28 cellular contexts compared by ENCODE assay signal in the genomic region with DNA sequence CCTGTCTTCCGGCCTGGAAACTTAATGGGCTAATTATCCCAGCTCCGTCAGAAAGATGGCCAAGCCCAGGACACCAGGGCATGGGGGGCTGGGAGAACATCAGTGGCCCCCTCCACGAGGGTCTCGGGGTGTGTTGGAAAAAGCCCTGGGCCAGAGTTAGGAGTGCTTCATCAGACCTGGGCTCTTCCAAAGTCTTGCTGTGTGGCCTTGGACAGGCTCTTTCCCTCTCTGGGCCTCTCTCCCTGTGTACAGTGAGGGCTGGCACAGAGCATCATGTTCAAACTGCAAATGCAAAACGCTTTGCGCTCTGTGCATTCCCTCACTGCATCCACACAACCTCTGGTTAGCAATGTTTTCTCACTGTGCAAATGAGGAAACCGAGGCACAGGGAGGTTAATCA. TPM values are rescaled to one million over a fixed set of nuclear protein-coding genes. Genes with fewer than 3 reads are reported as not detected.
DNase-seq lines count a peak whose midpoint lies in the region; ATAC-seq, FAIRE-seq and TF ChIP-seq lines count a peak whose summit lies in the region.
"Had no signal": no experiment of that assay in that cellular context is flagged by ENCODE, and none has a peak within 500 bp of the region (broad histone marks: within the 10 kb centered on the region; RNA-seq: fewer than 3 reads in every experiment).

No MANE protein-coding gene starts in this region.

- peak overlapping the region; percentile 88 for H2BK120ac ChIP-seq in neuronal stem cell (ENCODE audit: low read depth, low read length)

- H3K4me3 ChIP-seq in HEK293 (ENCODE audit: low read depth, low read length) = no peak overlapping the region
- no peak overlapping the region for H3K4me3 ChIP-seq in K562
- no peak overlapping the region for H3K4me3 ChIP-seq in neuronal stem cell (ENCODE audit: low read length in 2 of 2)
- H3K4me3 ChIP-seq: BLaER1, GM12878 had no signal

- H2BK15ac ChIP-seq in neuronal stem cell (ENCODE audit: low read length) = peak overlapping the region; percentile 77

- CTCF ChIA-PET in HEK293 (lab: Yijun Ruan, JAX) (no interaction called here), K562 (lab: Yijun Ruan, JAX; ENCODE audit: low intra/inter-chr PET ratio) (no interaction called here)

- no peaks in the 10 kb centered on the region for H3K79me1 ChIP-seq in neuronal stem cell (ENCODE audit: low read depth, low read length)

- H3K4me2 ChIP-seq in K562 (ENCODE audit: insufficient read depth, low read length) = no peak overlapping the region
- H3K4me2 ChIP-seq in neuronal stem cell (ENCODE audit: insufficient read depth, low read length, poor library complexity, severe bottlenecking) = no peak overlapping the region
- H3K4me2 ChIP-seq: BLaER1 had no signal

- H3K4me1 ChIP-seq in HEK293 (ENCODE audit: control insufficient read depth, insufficient read depth, low read length) (no peaks in the 10 kb centered on the region), K562 (replicated peaks in 1 of 2; ENCODE audit: control insufficient read depth in 2 of 2, insufficient read depth in 2 of 2, low read length in 2 of 2) (peaks cover 0 to 11% of the 10 kb centered on the region in 2 experiments; a peak in 1 of 5 replicates), neuronal stem cell (ENCODE audit: control insufficient read depth in 2 of 2, insufficient read depth in 1 of 2, low read depth in 1 of 2, low read length in 2 of 2) (peaks cover 0 to 12% of the 10 kb centered on the region in 2 donors)

- WGBS in K562 (ENCODE audit: insufficient coverage, low coverage, missing lambda C conversion rate) = 28% methylated on average over 6 of the region's 7 CpGs
- WGBS in neuronal stem cell (ENCODE audit: extremely low coverage in 2 of 2, insufficient read length in 2 of 2, insufficient replicate concordance in 1 of 2), 2 donors = no CpG with 5 or more reads among the region's 7 CpGs

- H3K9ac ChIP-seq in K562 (ENCODE audit: insufficient read depth in 1 of 2, low read depth in 2 of 2, low read length in 2 of 2) (no peak overlapping the region), neuronal stem cell (ENCODE audit: low read depth, low read length, poor library complexity) (no peak overlapping the region)
- H3K9ac ChIP-seq: BLaER1 had no signal

- in situ Hi-C loops in K562 (cut with MboI) = no loop called here

- H3K14ac ChIP-seq in neuronal stem cell (ENCODE audit: low read length) = no peak overlapping the region

- TF ChIP-seq CTCF in HEK293 (tag by site-specific recombination; IDR thresholded peaks at IDR 0.05) = no peak
- TF ChIP-seq CTCF in K562 (IDR thresholded peaks at IDR 0.05 in 2 of 3, conservative IDR thresholded peaks at IDR 0.05 in 1 of 3; ENCODE audit: insufficient read depth in 2 of 3, low read depth in 1 of 3, low read length in 3 of 3) = no peak

- H2BK5ac ChIP-seq in neuronal stem cell (ENCODE audit: low read length) = no peak overlapping the region

- DNase-seq in K562 (ENCODE audit: extremely low read depth in 1 of 4, low spot score in 3 of 4) (no peak), left lobe of liver (ENCODE audit: low spot score) (no peak), neuronal stem cell (ENCODE audit: low spot score) (no peak), dermis blood vessel endothelial cell (no peak), SW480 (ENCODE audit: low spot score) (no peak)
- DNase-seq: 8988T; ACHN; BE2C; C1 segment of cervical spinal cord; CD4-positive, alpha-beta memory T cell; CD4-positive, CD25-positive, alpha-beta regulatory T cell; CD8-positive, alpha-beta memory T cell; COR-L47; DMS 273 treated with DMSO at 0.1 percent for 48 hours; DMS153; DMS53; DMS79; DND-41; EL; GDM1 had no signal

- intact Hi-C loops in K562 (cut with micrococcal nuclease) = no loop called here

- H3K9me3 ChIP-seq in HEK293 (ENCODE audit: control insufficient read depth, insufficient read depth, low read depth, low read length) = no peaks in the 10 kb centered on the region
- H3K9me3 ChIP-seq in K562 (replicated peaks; ENCODE audit: control insufficient read depth, insufficient read depth, low read depth, low read length) = peaks cover 8% of the 10 kb centered on the region
- H3K9me3 ChIP-seq in neuronal stem cell (replicated peaks in 1 of 2; ENCODE audit: control insufficient read depth in 2 of 2, insufficient read depth in 1 of 2, low read depth in 1 of 2, low read length in 2 of 2) = peaks cover 6 to 9% of the 10 kb centered on the region in 2 donors

- BruUV-seq in K562 (replicated peaks; lab: Mats Ljungman, UMichigan) = no TSS peak

- no peak for TF ChIP-seq EP300 in K562 (IDR thresholded peaks at IDR 0.05; ENCODE audit: low read length)

- no peak overlapping the region for H2BK12ac ChIP-seq in neuronal stem cell (ENCODE audit: low read length)

- no peak overlapping the region for H4K91ac ChIP-seq in neuronal stem cell (ENCODE audit: low read depth, low read length, poor library complexity)

- H3K27ac ChIP-seq in HEK293 (ENCODE audit: extremely low read depth, low read depth, low read length) = no peak overlapping the region
- H3K27ac ChIP-seq in K562 (ENCODE audit: extremely low read depth, low read depth, low read length) = no peak overlapping the region
- H3K27ac ChIP-seq in neuronal stem cell (replicated peaks; ENCODE audit: low read length) = no peak overlapping the region
- H3K27ac ChIP-seq: BLaER1 had no signal

- ATAC-seq in K562 (no peak), left lobe of liver (peak; percentile 0), HG02938 (IDR thresholded peaks at IDR 0.05; ENCODE audit: unreplicated experiment) (no peak)
- ATAC-seq: GM12878 had no signal

- POLR2A ChIA-PET in HEK293 (lab: Yijun Ruan, JAX) = no interaction called here
- POLR2A ChIA-PET in K562 (lab: Yijun Ruan, JAX) = interaction anchor here (1.1 kb wide), 1 partner anchor 12 kb away, joined by 5 read pairs; no protein-coding TSS in a partner anchor

- peak overlapping the region; percentile 31 for H3K18ac ChIP-seq in neuronal stem cell (ENCODE audit: low read length)

- no peaks in the 10 kb centered on the region for H3K9me1 ChIP-seq in K562 (ENCODE audit: control insufficient read depth, insufficient read depth, low read length)

- no peak overlapping the region for H3K4ac ChIP-seq in neuronal stem cell (ENCODE audit: low read length)

- H4K8ac ChIP-seq in neuronal stem cell (ENCODE audit: low read depth, low read length) = no peak overlapping the region

- no peak for FAIRE-seq in K562 (lab: Jason Lieb, UNC)
- FAIRE-seq: A204.1, GM12878, GM12892, GM18507 had no signal

- H3K36me3 ChIP-seq in HEK293 (ENCODE audit: control insufficient read depth in 2 of 2, insufficient read depth in 1 of 2, low read length in 2 of 2) = peaks cover 0 to 36% of the 10 kb centered on the region in 2 experiments; a peak in 1 of 3 replicates
- H3K36me3 ChIP-seq in K562 (ENCODE audit: control insufficient read depth, insufficient read depth, low read length) = no peaks in the 10 kb centered on the region
- H3K36me3 ChIP-seq in neuronal stem cell (replicated peaks in 1 of 2; ENCODE audit: control insufficient read depth in 2 of 2, insufficient read depth in 2 of 2, low read length in 2 of 2) = peaks cover 0 to 1% of the 10 kb centered on the region in 2 donors

- no peak for TF ChIP-seq POLR2A in K562 (conservative IDR thresholded peaks at IDR 0.05)

- H4K20me1 ChIP-seq in K562 (replicated peaks; ENCODE audit: control insufficient read depth, insufficient read depth, low read length) = no peaks in the 10 kb centered on the region
- H4K20me1 ChIP-seq: BLaER1 had no signal

- H3K79me2 ChIP-seq in K562 (ENCODE audit: control insufficient read depth, insufficient read depth, low read length) = no peaks in the 10 kb centered on the region

- H2AFZ ChIP-seq in K562 (ENCODE audit: low read depth, low read length) = no peak overlapping the region
- no peak overlapping the region for H2AFZ ChIP-seq in neuronal stem cell (ENCODE audit: low read length)

- H3K27me3 ChIP-seq in K562 (ENCODE audit: control insufficient read depth in 2 of 2, insufficient read depth in 2 of 2, low read length in 2 of 2) (no peaks in the 10 kb centered on the region), neuronal stem cell (ENCODE audit: control insufficient read depth in 3 of 3, insufficient read depth in 3 of 3, low read depth in 1 of 3, low read length in 3 of 3) (peaks cover 0 to 20% (median 0%) of the 10 kb centered on the region in 3 experiments)
- H3K27me3 ChIP-seq: BE2C, BLaER1 had no signal

- no peak for TF ChIP-seq RAD21 in K562 (CRISPR knock-in tag; conservative IDR thresholded peaks at IDR 0.05 in 1 of 2, IDR thresholded peaks at IDR 0.05 in 1 of 2)

- no peak overlapping the region for H3K23ac ChIP-seq in neuronal stem cell (ENCODE audit: low read depth, low read length, poor library complexity)

- peak overlapping the region; percentile 49 for H2AK5ac ChIP-seq in neuronal stem cell (ENCODE audit: low read depth, low read length)

TF ChIP-seq in K562, 482 proteins besides CTCF, POLR2A, EP300 and RAD21 (continues in another document):
- peak; percentile 57 for TF ChIP-seq ZFP36 (IDR thresholded peaks at IDR 0.05; ENCODE audit: low read depth, low read length, partially characterized antibody)
- TF ChIP-seq BCOR (IDR thresholded peaks at IDR 0.05) = 0 out of 2 replicates have a peak, but pooled peaks have one; percentile 9

RNA-seq across cellular contexts. Expression of a gene that starts 48.3 kb away (rescaled TPM):
- 1.7 and 3.4 TPM in 2 replicates for total RNA-seq in K562 (2011; cell fraction: chromatin; rRNA removed; ENCODE audit: low replicate concordance)
- 2.6 and 4.0 TPM in 2 replicates for total RNA-seq in K562 (2011; cell fraction: nucleolus; rRNA removed)
- 1.6 and 2.4 TPM in 2 replicates for total RNA-seq in K562 (2011; cell fraction: nucleoplasm; rRNA removed)
- 4.6 and 4.8 TPM in 2 replicates for total RNA-seq in K562 (2014; rRNA removed)
- total RNA-seq in K562 (2014; rRNA removed; fragmentation: Illumina TruSeq; extraction: Trizol) = 2.2 and 4.2 TPM in 2 replicates
- total RNA-seq in K562 (2015; rRNA removed; fragmentation: Illumina TruSeq; extraction: Trizol) = 1.5 and 1.7 TPM in 2 replicates
- total RNA-seq in K562 (2021) = 3.7 TPM in 2 replicates
- 2.9 and 4.7 TPM in 2 replicates for polyA plus RNA-seq in K562 (2011; rRNA removed)
- polyA plus RNA-seq in K562 (2011; cell fraction: cytosol; rRNA removed) = 3.0 and 5.3 TPM in 2 replicates
- polyA plus RNA-seq in K562 (2011; cell fraction: nucleus; rRNA removed) = 1.8 and 3.1 TPM in 2 replicates
- 2.6 and 82.8 TPM in 2 replicates for polyA plus RNA-seq in K562 (2012)
- 5.7 and 5.9 TPM in 2 replicates for polyA plus RNA-seq in K562 (2014; fragmentation: Illumina TruSeq; extraction: Trizol)
- 1 to 10 TPM; 1.7 to 3.6 TPM for polyA plus RNA-seq in K562 (2014; fragmentation: Nextera tagmentation; extraction: Ambion mirVana)
- polyA plus RNA-seq in K562 (2014; rRNA removed) = 3.8 and 6.5 TPM in 2 replicates
- 1.8 and 4.5 TPM in 2 replicates for polyA minus RNA-seq in K562 (2011; rRNA and poly(A)+ RNA removed)
- polyA minus RNA-seq in K562 (2011; cell fraction: cytosol; rRNA and poly(A)+ RNA removed) = 13.4 and 14.5 TPM in 2 replicates
- polyA minus RNA-seq in K562 (2011; cell fraction: nucleus; rRNA and poly(A)+ RNA removed) = 2.6 and 3.0 TPM in 2 replicates
- 1,233 TPM for total RNA-seq in left lobe of liver
- polyA plus RNA-seq in neuronal stem cell (2013, experiment 1 of 2) = 19.7 TPM
- 19.8 TPM for polyA plus RNA-seq in neuronal stem cell (2013, experiment 2 of 2)
- total RNA-seq in dermis blood vessel endothelial cell = 4.0 and 9.5 TPM in 2 replicates
- total RNA-seq: CD4-positive, alpha-beta memory T cell; CD4-positive, CD25-positive, alpha-beta regulatory T cell had no signal
- polyA plus RNA-seq: CD14-positive monocyte; CD4-positive, alpha-beta memory T cell; CD4-positive, CD25-positive, alpha-beta regulatory T cell; CD8-positive, alpha-beta memory T cell had no signal

Comparison
In these comparisons a context has a peak if more than half of its experiments do, and no peak if none do; other contexts are left out.
1. RNA of a gene that starts 48.3 kb away (total RNA-seq): 1,233 TPM in left lobe of liver (single experiment); 4.0 to 9.5 TPM in dermis blood vessel endothelial cell and 1.5 to 4.8 TPM in K562; every median in the first group is over 100 times any median in the second.